9 cellular contexts compared by ENCODE assay signal in the genomic region with DNA sequence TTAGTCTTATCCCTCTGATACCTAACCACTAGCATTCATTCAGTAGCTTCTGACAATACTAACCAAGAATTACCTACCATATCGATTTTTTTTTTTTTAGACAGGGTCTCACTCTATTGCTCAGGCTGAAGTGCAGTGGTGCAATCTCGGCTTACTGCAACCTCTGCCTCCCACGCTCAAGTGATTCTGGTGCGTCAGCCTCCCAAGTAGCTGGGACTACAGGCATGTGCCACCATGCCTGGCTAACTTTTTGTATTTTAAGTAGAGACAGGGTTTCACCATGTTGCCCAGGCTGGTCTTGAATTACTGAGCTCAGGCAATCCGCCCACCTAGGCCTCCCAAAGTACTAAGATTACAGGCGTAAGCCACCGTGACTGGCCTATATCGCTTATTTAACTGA. TPM values are rescaled to one million over a fixed set of nuclear protein-coding genes. Genes with fewer than 3 reads are reported as not detected.
A peak's percentile ranks its signal among the peaks of the same experiment; 100 is the strongest.
DNase-seq lines count a peak whose midpoint lies in the region; ATAC-seq, FAIRE-seq and TF ChIP-seq lines count a peak whose summit lies in the region.
"Not testable (repeated sequence)": the region's sequence is repeated elsewhere in the genome, so short reads cannot be mapped to it uniquely, and the experiment has no call there.
"Had no signal": no experiment of that assay in that cellular context is flagged by ENCODE, and none has a peak within 500 bp of the region (broad histone marks: within the 10 kb centered on the region; RNA-seq: fewer than 3 reads in every experiment).

No MANE protein-coding gene starts in this region.

- peaks cover 20 to 50% (median 38%) of the 10 kb centered on the region in 10 experiments for H3K4me1 ChIP-seq in BLaER1 treated with 17β-estradiol and CSF1 and Interleukin-3, amounts not matched to agents 10 nM and 100 nM
- peaks cover 22 to 47% of the 10 kb centered on the region in 2 experiments for H3K4me1 ChIP-seq in HCT116 (ENCODE audit: control insufficient read depth in 1 of 2, insufficient read depth in 2 of 2, low read length in 2 of 2)
- not testable (repeated sequence) for H3K4me1 ChIP-seq in GM12878 (ENCODE audit: control insufficient read depth, insufficient read depth, low read length)
- peaks cover 42% of the 10 kb centered on the region for H3K4me1 ChIP-seq in mesodermal cell (ENCODE audit: control insufficient read depth, insufficient read depth, low read length, poor library complexity, severe bottlenecking)
- peaks cover 0 to 15% of the 10 kb centered on the region in 2 donors for H3K4me1 ChIP-seq in uterus

- CTCF ChIA-PET in HCT116 (lab: Charles Lee): not testable (repeated sequence)
- CTCF ChIA-PET in GM12878 (lab: Yijun Ruan, JAX): interaction anchor here (1.7 kb wide), 1 partner anchor 89 kb away, joined by 3 read pairs; no protein-coding TSS in a partner anchor

- not testable (repeated sequence) for ATAC-seq in HCT116
- peak; percentile 67 for ATAC-seq in GM12878

- RAD21 ChIA-PET in HCT116 (lab: Charles Lee; ENCODE audit: low non-redundant PET in 1 of 2, low total read pairs in 2 of 2, uncharacterized antibody in 2 of 2, unreplicated experiment in 2 of 2); GM12878 (lab: Charles Lee; ENCODE audit: unreplicated experiment): not testable (repeated sequence)

- 11% methylated on average over 8 of the region's 8 CpGs for WGBS in GM12878 (ENCODE audit: insufficient coverage, insufficient replicate concordance, low lambda C conversion rate, missing lambda C conversion rate)
- 69 to 82% methylated on average over 5 of the region's 8 CpGs for WGBS in mesodermal cell (ENCODE audit: insufficient coverage in 2 of 2), 2 experiments

- TF ChIP-seq RAD21 in HCT116 (IDR thresholded peaks at IDR 0.05; ENCODE audit: low read depth); GM12878 (IDR thresholded peaks at IDR 0.05; ENCODE audit: insufficient read depth, low read depth, low read length): not testable (repeated sequence)

- not testable (repeated sequence) for H3K9me2 ChIP-seq in HCT116 (ENCODE audit: insufficient read depth)

- FAIRE-seq in GM12878 (lab: Jason Lieb, UNC): not testable (repeated sequence)

- DNase-seq in HCT116 (ENCODE audit: low read depth, low spot score); GM12878 (ENCODE audit: low read depth, low spot score); uterus: not testable (repeated sequence)
- peak; percentile 28 for DNase-seq in RPMI7951 (ENCODE audit: low read depth)
- peak; percentile 87 for DNase-seq in epithelial cell of esophagus (ENCODE audit: low read depth)
- DNase-seq in glomerular visceral epithelial cell (ENCODE audit: extremely low spot score): peak; percentile 65

- not testable (repeated sequence) for H3K79me2 ChIP-seq in HCT116 (ENCODE audit: insufficient read depth, low read length); GM12878 (ENCODE audit: control insufficient read depth, insufficient read depth, low read length)

- POLR2A ChIA-PET in HCT116 (lab: Charles Lee); GM12878 (lab: Charles Lee): not testable (repeated sequence)

- peak overlapping the region; percentile 63 for H2AFZ ChIP-seq in HCT116 (ENCODE audit: low read depth, low read length, poor library complexity, severe bottlenecking)
- not testable (repeated sequence) for H2AFZ ChIP-seq in GM12878 (ENCODE audit: control insufficient read depth, low read depth, low read length)

- H3K27me3 ChIP-seq in BLaER1 treated with 17β-estradiol and CSF1 and Interleukin-3, amounts not matched to agents 10 nM and 100 nM; HCT116 (ENCODE audit: insufficient read depth, low read length); GM12878 (replicated peaks in 1 of 2; ENCODE audit: control insufficient read depth in 2 of 2, insufficient read depth in 2 of 2, low read length in 1 of 2); uterus: not testable (repeated sequence)

- TF ChIP-seq EP300 in GM12878 (IDR thresholded peaks at IDR 0.05; ENCODE audit: borderline replicate concordance in 1 of 2, control insufficient read depth in 1 of 2, low read depth in 2 of 2, low read length in 2 of 2): not testable (repeated sequence)

- intact Hi-C loops in HCT116 (cut with micrococcal nuclease); uterus (cut with DNase I; ENCODE audit: low total_unique reads): not testable (repeated sequence)
- intact Hi-C loops in GM12878 (cut with micrococcal nuclease; ENCODE audit: unreplicated experiment): loop anchor here (10.0 kb wide), 1 partner anchor 199 kb away; no protein-coding TSS in a partner anchor

- BruUV-seq in HCT116 (replicated peaks; lab: Mats Ljungman, UMichigan); GM12878 (replicated peaks; lab: Mats Ljungman, UMichigan): not testable (repeated sequence)

- H3K9ac ChIP-seq in BLaER1 treated with 17β-estradiol and CSF1 and Interleukin-3, amounts not matched to agents 10 nM and 100 nM; HCT116 (ENCODE audit: low read length); GM12878 (ENCODE audit: control insufficient read depth, insufficient read depth, low read length): not testable (repeated sequence)

- H3K36me3 ChIP-seq in BLaER1 treated with 17β-estradiol and CSF1 and Interleukin-3, amounts not matched to agents 10 nM and 100 nM; HCT116 (ENCODE audit: control insufficient read depth in 1 of 2, insufficient read depth in 2 of 2, low read length in 2 of 2); GM12878 (ENCODE audit: control insufficient read depth in 2 of 2, insufficient read depth in 2 of 2, low read length in 1 of 2); mesodermal cell (ENCODE audit: control insufficient read depth, insufficient read depth, low read length); uterus: not testable (repeated sequence)

- SMC1A ChIA-PET in GM12878 (lab: Charles Lee; ENCODE audit: uncharacterized antibody, unreplicated experiment): interaction anchor here (0.5 kb wide), 1 partner anchor 852 kb away, joined by 3 read pairs; no protein-coding TSS in a partner anchor

- peak overlapping the region; percentile 13 to 63 (median 38); a peak in 21 of 22 replicates for H3K4me2 ChIP-seq in BLaER1 treated with 17β-estradiol and CSF1 and Interleukin-3, amounts not matched to agents 10 nM and 100 nM
- not testable (repeated sequence) for H3K4me2 ChIP-seq in HCT116 (ENCODE audit: low read length); GM12878 (ENCODE audit: control insufficient read depth, insufficient read depth)

- not testable (repeated sequence) for H3K9me3 ChIP-seq in BLaER1 treated with 17β-estradiol and CSF1 and Interleukin-3, amounts not matched to agents 10 nM and 100 nM (replicated peaks in 1 of 11); HCT116 (ENCODE audit: control insufficient read depth in 1 of 2, insufficient read depth in 1 of 2, low read depth in 1 of 2, low read length in 2 of 2); GM12878 (replicated peaks; ENCODE audit: control insufficient read depth, insufficient read depth, low read length); mesodermal cell (ENCODE audit: control insufficient read depth, low read length); uterus

- TF ChIP-seq CTCF in HCT116 (IDR thresholded peaks at IDR 0.05 in 2 of 3, conservative IDR thresholded peaks at IDR 0.05 in 1 of 3; ENCODE audit: borderline replicate concordance in 1 of 3, insufficient read depth in 1 of 3, low read depth in 2 of 3, low read length in 2 of 3); GM12878 (IDR thresholded peaks at IDR 0.05 in 2 of 3, conservative IDR thresholded peaks at IDR 0.05 in 1 of 3; ENCODE audit: control insufficient read depth in 2 of 3, extremely low read depth in 1 of 3, insufficient read depth in 1 of 3, low read depth in 3 of 3, low read length in 3 of 3); epithelial cell of esophagus (IDR thresholded peaks at IDR 0.05; ENCODE audit: insufficient read depth, low read depth, low read length, missing control alignments); uterus (IDR thresholded peaks at IDR 0.05): not testable (repeated sequence)

- H4K20me1 ChIP-seq in BLaER1 treated with 17β-estradiol and CSF1 and Interleukin-3, amounts not matched to agents 10 nM and 100 nM; HCT116 (ENCODE audit: insufficient read depth); GM12878 (ENCODE audit: control insufficient read depth, insufficient read depth): not testable (repeated sequence)

- in situ Hi-C loops in GM12878 (cut with MboI): not testable (repeated sequence)

- not testable (repeated sequence) for TF ChIP-seq POLR2A in HCT116 (IDR thresholded peaks at IDR 0.05; ENCODE audit: borderline replicate concordance, extremely low read depth, insufficient read depth, insufficient read length); GM12878 (IDR thresholded peaks at IDR 0.05; ENCODE audit: low read depth, low read length); uterus (IDR thresholded peaks at IDR 0.05)

- not testable (repeated sequence) for H3K4me3 ChIP-seq in BLaER1 treated with 17β-estradiol and CSF1 and Interleukin-3, amounts not matched to agents 10 nM and 100 nM; HCT116 (replicated peaks in 1 of 2; ENCODE audit: low read depth in 1 of 2, low read length in 2 of 2); GM12878; epithelial cell of esophagus (ENCODE audit: low read length); mesodermal cell (ENCODE audit: extremely low read depth, insufficient read depth, low read length, poor library complexity, severe bottlenecking); uterus

- peak overlapping the region in 8 of 11 experiments; percentile 7 to 50 (median 28); a peak in 9 of 22 replicates for H3K27ac ChIP-seq in BLaER1 treated with 17β-estradiol and CSF1 and Interleukin-3, amounts not matched to agents 10 nM and 100 nM
- not testable (repeated sequence) for H3K27ac ChIP-seq in HCT116 (ENCODE audit: low read depth, low read length); GM12878 (ENCODE audit: control insufficient read depth, insufficient read depth)
- H3K27ac ChIP-seq in mesodermal cell (ENCODE audit: low read depth, low read length, severe bottlenecking) (peak overlapping the region; percentile 54), uterus (peak overlapping the region; percentile 42 to 56)

RNA-seq across cellular contexts. Expression of a gene that starts 26.8 kb away (rescaled TPM):
- 5.6 TPM for total RNA-seq in HCT116 (2021; ENCODE audit: unreplicated experiment)
- 6.4 and 7.0 TPM in 2 replicates for polyA plus RNA-seq in HCT116 (2012)
- 0.49 and 2.9 TPM in 2 replicates for total RNA-seq in RPMI7951 (2014; rRNA removed; shearing (Covaris generic))
- 0.17 and 0.71 TPM in 2 replicates for total RNA-seq in GM12878 (2013; cell fraction: nucleolus; rRNA removed)
- total RNA-seq in GM12878 (2014; rRNA removed): 2.0 and 2.9 TPM in 2 replicates
- total RNA-seq in GM12878 (2014; rRNA removed; fragmentation: Illumina TruSeq; extraction: Trizol): 5.4 and 6.5 TPM in 2 replicates
- total RNA-seq in GM12878 (2021): 4.5 and 5.7 TPM in 2 replicates
- 0.12 TPM for polyA plus RNA-seq in GM12878 (2011; ENCODE audit: low read depth)
- 0.37 and 0.50 TPM in 2 replicates for polyA plus RNA-seq in GM12878 (2011; rRNA removed)
- polyA plus RNA-seq in GM12878 (2011; cell fraction: cytosol; rRNA removed): 0.15 and 0.16 TPM in 2 replicates
- polyA plus RNA-seq in GM12878 (2011; cell fraction: nucleus; rRNA removed): 0.48 and 0.58 TPM in 2 replicates
- polyA plus RNA-seq in GM12878 (2012): 0.15 and 0.51 TPM in 2 replicates
- polyA plus RNA-seq in GM12878 (2014; fragmentation: Illumina TruSeq; extraction: Trizol): 5.8 and 11.7 TPM in 2 replicates
- polyA plus RNA-seq in GM12878 (2014; fragmentation: Nextera tagmentation; extraction: Ambion mirVana): 1 to 10 TPM; 4.4 to 5.1 TPM
- polyA plus RNA-seq in GM12878 (2014; rRNA removed): 2.2 and 3.3 TPM in 2 replicates
- polyA plus RNA-seq in GM12878 (2016; fragmentation: Nextera tagmentation; extraction: Ambion mirVana): 1 to 10 TPM; 6.2 to 6.3 TPM
- 0.29 and 0.31 TPM in 2 replicates for polyA minus RNA-seq in GM12878 (2011; rRNA and poly(A)+ RNA removed)
- 0.27 and 0.31 TPM in 2 replicates for polyA minus RNA-seq in GM12878 (2011; cell fraction: cytosol; rRNA and poly(A)+ RNA removed)
- 0.36 and 0.38 TPM in 2 replicates for polyA minus RNA-seq in GM12878 (2011; cell fraction: nucleus; rRNA and poly(A)+ RNA removed)
- polyA plus RNA-seq in mesodermal cell (2013, experiment 1 of 2): 0.52 TPM
- polyA plus RNA-seq in mesodermal cell (2013, experiment 2 of 2): 0.05 TPM
- total RNA-seq in uterus: 10 to 100 TPM; 46.5 to 75.4 (median 57.4) TPM
- polyA plus RNA-seq: CD14-positive monocyte had no signal

RNA-seq across cellular contexts. Expression of a gene that starts 53.4 kb away (rescaled TPM):
- total RNA-seq in HCT116 (2021; ENCODE audit: unreplicated experiment) (8.8 TPM), GM12878 (2014; rRNA removed) (0.98 and 1.3 TPM in 2 replicates), GM12878 (2014; rRNA removed; fragmentation: Illumina TruSeq; extraction: Trizol) (1.6 TPM in 2 replicates), GM12878 (2021) (1.4 and 1.7 TPM in 2 replicates), uterus (10 to 100 TPM; 10.8 to 33.4 (median 15.9) TPM)
- polyA plus RNA-seq in HCT116 (2012): 5.8 and 6.8 TPM in 2 replicates
- 1.6 and 1.8 TPM in 2 replicates for total RNA-seq in RPMI7951 (2014; rRNA removed; shearing (Covaris generic))
- 1.8 and 2.9 TPM in 2 replicates for total RNA-seq in GM12878 (2013; cell fraction: nucleolus; rRNA removed)
- polyA plus RNA-seq in GM12878 (2011; ENCODE audit: low read depth): 0.18 TPM
- polyA plus RNA-seq in GM12878 (2011; rRNA removed) (9.2 and 15.1 TPM in 2 replicates), GM12878 (2014; fragmentation: Illumina TruSeq; extraction: Trizol) (2.4 and 3.5 TPM in 2 replicates), GM12878 (2014; fragmentation: Nextera tagmentation; extraction: Ambion mirVana) (under 1 TPM; 0.53 to 0.62 TPM), GM12878 (2014; rRNA removed) (1.2 and 2.5 TPM in 2 replicates), GM12878 (2016; fragmentation: Nextera tagmentation; extraction: Ambion mirVana) (1 to 10 TPM; 1.6 TPM)
- polyA plus RNA-seq in GM12878 (2011; cell fraction: cytosol; rRNA removed): 4.4 and 6.0 TPM in 2 replicates
- 4.7 and 5.0 TPM in 2 replicates for polyA plus RNA-seq in GM12878 (2011; cell fraction: nucleus; rRNA removed)
- polyA plus RNA-seq in GM12878 (2012): 0.32 and 0.37 TPM in 2 replicates
- polyA minus RNA-seq in GM12878 (2011; rRNA and poly(A)+ RNA removed): 3.4 and 4.3 TPM in 2 replicates
- 3.2 and 4.4 TPM in 2 replicates for polyA minus RNA-seq in GM12878 (2011; cell fraction: cytosol; rRNA and poly(A)+ RNA removed)
- 3.1 and 6.1 TPM in 2 replicates for polyA minus RNA-seq in GM12878 (2011; cell fraction: nucleus; rRNA and poly(A)+ RNA removed)
- polyA plus RNA-seq in mesodermal cell (2013, experiment 1 of 2): 0.88 TPM
- polyA plus RNA-seq in mesodermal cell (2013, experiment 2 of 2): 0.30 TPM
